29 cellular contexts compared by ENCODE assay signal in genomic region chr19:34201133-34201532, GRCh38.
"Had no signal": no experiment of that assay in that cellular context is flagged by ENCODE, and none has a peak within 500 bp of the region (broad histone marks: within the 10 kb centered on the region; RNA-seq: fewer than 3 reads in every experiment).

No MANE protein-coding gene starts in this region.

- H3K27ac Mint-ChIP-seq: activated CD4-positive, alpha-beta memory T cell treated with anti-CD3 and anti-CD28 coated beads for 36 hours; activated T-helper 1 cell treated with anti-CD3 and anti-CD28 coated beads, Interleukin-12 subunit alpha, Interleukin-12 subunit beta, Interleukin-2, Interleukin-4 antibody, amounts not matched to agents 30 ng/mL and 10 ng/mL and 1 ng/mL, durations not matched to agents 14 hours and 24 hours and 36 hours; nephron progenitor cell; progenitor cell of endocrine pancreas; stimulated activated naive CD8-positive, alpha-beta T cell treated with anti-CD3 and anti-CD28 coated beads, Interleukin-15, amount 100 ng/mL, for 72 hours; type B pancreatic cell had no signal

- H2AFZ ChIP-seq: hepatocyte had no signal

- H3K9me3 ChIP-seq: gastrocnemius medialis, neutrophil, vagina had no signal

- H3K4me1 Mint-ChIP-seq: nephron progenitor cell; stimulated activated naive CD8-positive, alpha-beta T cell treated with anti-CD3 and anti-CD28 coated beads, Interleukin-15, amount 100 ng/mL, for 72 hours had no signal

- H3K4me3 Mint-ChIP-seq: activated CD4-positive, alpha-beta memory T cell treated with anti-CD3 and anti-CD28 coated beads for 36 hours; activated T-helper 1 cell treated with anti-CD3 and anti-CD28 coated beads, Interleukin-12 subunit alpha, Interleukin-12 subunit beta, Interleukin-2, Interleukin-4 antibody, amounts not matched to agents 30 ng/mL and 10 ng/mL and 1 ng/mL, durations not matched to agents 14 hours and 24 hours and 36 hours; nephron progenitor cell; stimulated activated naive CD8-positive, alpha-beta T cell treated with anti-CD3 and anti-CD28 coated beads, Interleukin-15, amount 100 ng/mL, for 72 hours; type B pancreatic cell had no signal

- H3K4me2 ChIP-seq: hepatocyte had no signal

- H3K4me1 ChIP-seq: gastrocnemius medialis, vagina had no signal

- H3K27ac ChIP-seq: brain microvascular endothelial cell, coronary artery, dorsolateral prefrontal cortex, gastrocnemius medialis, hepatocyte, neutrophil, skin epidermis, vagina had no signal

- H3K9me3 Mint-ChIP-seq: activated CD4-positive, alpha-beta memory T cell treated with anti-CD3 and anti-CD28 coated beads for 36 hours; activated T-helper 1 cell treated with anti-CD3 and anti-CD28 coated beads, Interleukin-12 subunit alpha, Interleukin-12 subunit beta, Interleukin-2, Interleukin-4 antibody, amounts not matched to agents 30 ng/mL and 10 ng/mL and 1 ng/mL, durations not matched to agents 14 hours and 24 hours and 36 hours; nephron progenitor cell; stimulated activated naive CD8-positive, alpha-beta T cell treated with anti-CD3 and anti-CD28 coated beads, Interleukin-15, amount 100 ng/mL, for 72 hours; type B pancreatic cell had no signal

- H3K27me3 ChIP-seq: brain microvascular endothelial cell, dorsolateral prefrontal cortex, gastrocnemius medialis, hepatocyte, neutrophil, vagina had no signal

- ATAC-seq: activated CD4-positive, CD25-positive, alpha-beta regulatory T cell treated with anti-CD3 and anti-CD28 coated beads, Interleukin-2, amount 50 U/mL, for 24 hours; gastrocnemius medialis; left cardiac atrium; left ventricle myocardium superior; sciatic nerve; stimulated activated naive CD8-positive, alpha-beta T cell treated with anti-CD3 and anti-CD28 coated beads, Interleukin-15, amount 100 ng/mL, for 72 hours had no signal

- DNase-seq: activated CD4-positive, alpha-beta memory T cell treated with anti-CD3 and anti-CD28 coated beads for 36 hours; activated CD4-positive, alpha-beta T cell treated with anti-CD3 and anti-CD28 coated beads for 48 hours; activated CD8-positive, alpha-beta memory T cell treated with anti-CD3 and anti-CD28 coated beads, Interleukin-2, amount 50 U/mL, for 4 hours; activated effector memory CD4-positive, alpha-beta T cell treated with anti-CD3 and anti-CD28 coated beads, Interleukin-2, amount 50 U/mL, for 16 hours; activated naive CD4-positive, alpha-beta T cell treated with anti-CD3 and anti-CD28 coated beads, Interleukin-2, amount 50 U/mL, for 16 hours; activated T-cell treated with anti-CD3 and anti-CD28 coated beads, Interleukin-2, amount 50 U/mL, for 1 hour; amniotic stem cell; brain microvascular endothelial cell; dorsolateral prefrontal cortex; effector memory CD4-positive, alpha-beta T cell; erythroblast; gastrocnemius medialis; left cardiac atrium; left ventricle myocardium superior; nephron progenitor cell; stimulated activated CD4-positive, alpha-beta T cell treated with anti-CD3 and anti-CD28 coated beads, Interleukin-12 subunit alpha, Interleukin-12 subunit beta, amount 100 ng/mL, for 4 hours; stimulated activated CD4-positive, alpha-beta T cell treated with anti-CD3 and anti-CD28 coated beads, Interleukin-4, amount 100 ng/mL, for 1 hour; stimulated activated naive CD8-positive, alpha-beta T cell treated with anti-CD3 and anti-CD28 coated beads, Interleukin-15, amount 100 ng/mL, for 72 hours; substantia nigra had no signal

- H3K4me3 ChIP-seq: coronary artery, dorsolateral prefrontal cortex, gastrocnemius medialis, hepatocyte, skin epidermis, vagina had no signal

- H3K27me3 Mint-ChIP-seq: activated CD4-positive, alpha-beta memory T cell treated with anti-CD3 and anti-CD28 coated beads for 36 hours; progenitor cell of endocrine pancreas; stimulated activated naive CD8-positive, alpha-beta T cell treated with anti-CD3 and anti-CD28 coated beads, Interleukin-15, amount 100 ng/mL, for 72 hours; type B pancreatic cell had no signal
